9 cellular contexts compared by ENCODE assay signal in genomic region chr1:214441119-214441518, GRCh38.
DNase-seq lines count a peak whose midpoint lies in the region; ATAC-seq and TF ChIP-seq lines count a peak whose summit lies in the region.
"Had no signal": no experiment of that assay in that cellular context is flagged by ENCODE, and none has a peak within 500 bp of the region (broad histone marks: within the 10 kb centered on the region; RNA-seq: fewer than 3 reads in every experiment).

No MANE protein-coding gene starts in this region.

- DNase-seq in adrenal gland (no peak), iris pigment epithelial cell (ENCODE audit: low read depth) (peak; percentile 86), DMS79 treated with DMSO at 0.1 percent for 48 hours (lab: John Stamatoyannopoulos, UW) (no peak), left colon (no peak)
- DNase-seq: NCI-H446 treated with DMSO at 0.1 percent for 48 hours had no signal

- no peak for TF ChIP-seq POLR2A in adrenal gland (IDR thresholded peaks at IDR 0.05)

- ATAC-seq in HG02970 (IDR thresholded peaks at IDR 0.05; ENCODE audit: low FRiP score, unreplicated experiment) = no peak
- no peak for ATAC-seq in esophagus mucosa
- ATAC-seq in left colon = no peak

- WGBS in HUES64 = 88% methylated on average over 3 of the region's 3 CpGs
- 62 to 80% (median 67%) methylated on average over 3 of the region's 3 CpGs for WGBS in adrenal gland, 4 donors

- H3K27me3 ChIP-seq in BLaER1 (no peaks in the 10 kb centered on the region), HUES64 (ENCODE audit: insufficient read depth, low read length) (no peaks in the 10 kb centered on the region), adrenal gland (no peaks in the 10 kb centered on the region)

- H3K9me3 ChIP-seq in BLaER1 (no peaks in the 10 kb centered on the region), HUES64 (ENCODE audit: insufficient read depth, low read depth, low read length) (no peaks in the 10 kb centered on the region), adrenal gland (replicated peaks in 1 of 3) (no peaks in the 10 kb centered on the region)

- no peaks in the 10 kb centered on the region for H3K36me3 ChIP-seq in BLaER1
- H3K36me3 ChIP-seq in HUES64 (ENCODE audit: insufficient read depth, low read length) = no peaks in the 10 kb centered on the region
- H3K36me3 ChIP-seq in adrenal gland (replicated peaks in 1 of 2) = no peaks in the 10 kb centered on the region

- no peak overlapping the region for H3K9ac ChIP-seq in BLaER1
- peak overlapping the region; percentile 27; the same call in 1 of the 2 replicates for H3K9ac ChIP-seq in HUES64 (ENCODE audit: low read depth, low read length)

- H3K4me1 ChIP-seq in BLaER1 (peaks cover 17% of the 10 kb centered on the region), HUES64 (ENCODE audit: insufficient read depth, low read length) (peaks cover 73% of the 10 kb centered on the region), adrenal gland (replicated peaks in 1 of 2) (peaks cover 17 to 39% of the 10 kb centered on the region in 2 donors)

- intact Hi-C loops in adrenal gland (cut with DNase I) = no loop called here
- intact Hi-C loops in left colon (cut with DNase I, micrococcal nuclease) = no loop called here

- H3K4me3 ChIP-seq in BLaER1 (no peak overlapping the region), HUES64 (ENCODE audit: low read length) (no peak overlapping the region), adrenal gland (no peak overlapping the region)

- TF ChIP-seq CTCF in adrenal gland (IDR thresholded peaks at IDR 0.05) = no peak

- peak overlapping the region; percentile 22 for H3K4me2 ChIP-seq in BLaER1

- H3K27ac ChIP-seq in BLaER1 (no peak overlapping the region), HUES64 (ENCODE audit: low read depth, low read length) (peak overlapping the region; percentile 59), adrenal gland (peak overlapping the region in 3 of 5 donors; percentile 81 to 89 (median 86))

- no peaks in the 10 kb centered on the region for H4K20me1 ChIP-seq in BLaER1
